Comparison of ENCODE assay signal across 8 cellular contexts in genomic region chr3:8607285-8608040, GRCh38. TPM values are rescaled to one million over a fixed set of nuclear protein-coding genes. Genes with fewer than 3 reads are reported as not detected.
DNase-seq lines count a peak whose midpoint lies in the region; ATAC-seq and TF ChIP-seq lines count a peak whose summit lies in the region.

No MANE protein-coding gene starts in this region.

- H3K36me3 ChIP-seq in colonic mucosa (no peaks in the 10 kb centered on the region), left lung (no peaks in the 10 kb centered on the region), upper lobe of right lung (no peaks in the 10 kb centered on the region)

- TF ChIP-seq CTCF in GM12865 (IDR thresholded peaks at IDR 0.05; ENCODE audit: insufficient read depth, low read depth, low read length, missing control alignments) (no peak), LNCAP (IDR thresholded peaks at IDR 0.05) (peak; percentile 62), colonic mucosa (IDR thresholded peaks at IDR 0.05) (peak; percentile 26), left lung (IDR thresholded peaks at IDR 0.05) (peak; percentile 40 to 44), upper lobe of right lung (IDR thresholded peaks at IDR 0.05) (peak; percentile 68)

- no peak overlapping the region for H3K9ac ChIP-seq in colonic mucosa (ENCODE audit: low read depth in 2 of 2, low read length in 2 of 2)

- ATAC-seq in left lung (peak; percentile 94), upper lobe of right lung (peak; percentile 87), HG03442 (IDR thresholded peaks at IDR 0.05; ENCODE audit: unreplicated experiment) (no peak)

- H3K9me3 ChIP-seq in colonic mucosa = no peaks in the 10 kb centered on the region
- no peaks in the 10 kb centered on the region for H3K9me3 ChIP-seq in left lung
- no peaks in the 10 kb centered on the region for H3K9me3 ChIP-seq in upper lobe of right lung

- H3K4me1 ChIP-seq in colonic mucosa (no peaks in the 10 kb centered on the region), left lung (peaks cover 0 to 5% of the 10 kb centered on the region in 2 donors), upper lobe of right lung (peaks cover 16% of the 10 kb centered on the region)

- H3K4me3 ChIP-seq in GM12865 (ENCODE audit: low read depth, low read length) (no peak overlapping the region), colonic mucosa (no peak overlapping the region), left lung (no peak overlapping the region), upper lobe of right lung (no peak overlapping the region)

- intact Hi-C loops in colonic mucosa (cut with DNase I) (loop anchor here (5.0 kb wide), 1 partner anchor 165 kb away; no protein-coding TSS in a partner anchor), left lung (cut with DNase I) (no loop called here), upper lobe of right lung (cut with DNase I) (loop anchor here (5.0 kb wide), 1 partner anchor 165 kb away; no protein-coding TSS in a partner anchor)

- no peak overlapping the region for H3K27ac ChIP-seq in colonic mucosa
- H3K27ac ChIP-seq in left lung = no peak overlapping the region
- H3K27ac ChIP-seq in upper lobe of right lung = no peak overlapping the region

- H3K27me3 ChIP-seq in colonic mucosa (no peaks in the 10 kb centered on the region), left lung (no peaks in the 10 kb centered on the region), upper lobe of right lung (no peaks in the 10 kb centered on the region)

- peak; percentile 17 for DNase-seq in GM12865 (ENCODE audit: low read depth)
- no peak for DNase-seq in colonic mucosa
- DNase-seq in left lung = no peak
- no peak for DNase-seq in upper lobe of right lung
- DNase-seq in NOMO-1 (lab: John Stamatoyannopoulos, UW; ENCODE audit: unreplicated experiment in 2 of 2) = no peak
- DNase-seq in effector CD4-positive, alpha-beta T cell = no peak

RNA-seq across cellular contexts. Expression of gene SSUH2, which starts 37.1 kb away (rescaled TPM):
- total RNA-seq in colonic mucosa (1 to 10 TPM; 1.2 to 4.9 TPM), left lung (under 1 TPM; 0.29 to 0.39 TPM), upper lobe of right lung (not detected)

Comparison
In these comparisons a context has a peak if more than half of its experiments do, and no peak if none do; other contexts are left out.
1. intact Hi-C loops: an anchor here in colonic mucosa (5.0 kb wide) and upper lobe of right lung (5.0 kb wide); none called in left lung.